2 cellular contexts compared by ENCODE assay signal in genomic region chr22:37752189-37753061, GRCh38.
TF ChIP-seq lines count a peak whose summit lies in the region.

No MANE protein-coding gene starts in this region.

TF ChIP-seq in IMR-90, 13 proteins besides CTCF, POLR2A, EP300 and RAD21:
- TF ChIP-seq NFE2L2 (IDR thresholded peaks at IDR 0.05; ENCODE audit: low read depth, low read length), result 0 out of 2 replicates have a peak, but pooled peaks have one; percentile 2
- TF ChIP-seq FOS (IDR thresholded peaks at IDR 0.05; ENCODE audit: low read depth, low read length), result peak; percentile 40; the same call in 1 of the 2 replicates
- TF ChIP-seq CEBPB (IDR thresholded peaks at IDR 0.05; ENCODE audit: low read depth, low read length), result no peak
- TF ChIP-seq MXI1 (IDR thresholded peaks at IDR 0.05; ENCODE audit: borderline replicate concordance, low read depth, low read length), result peak; percentile 77; the same call in 1 of the 2 replicates
- 0 out of 2 replicates have a peak, but pooled peaks have one; percentile 2 for TF ChIP-seq BHLHE40 (IDR thresholded peaks at IDR 0.05; ENCODE audit: low read depth, low read length)

TF ChIP-seq in GM12891, 5 proteins besides CTCF, POLR2A, EP300 and RAD21:
- no peak for TF ChIP-seq TAF1 (IDR thresholded peaks at IDR 0.05; ENCODE audit: low read depth, low read length)
- no peak for TF ChIP-seq POLR2AphosphoS5 (IDR thresholded peaks at IDR 0.05; ENCODE audit: low read depth, low read length)
- no peak for TF ChIP-seq SPI1 (IDR thresholded peaks at IDR 0.05; ENCODE audit: low read depth, low read length)
- no peak for TF ChIP-seq PAX5 (IDR thresholded peaks at IDR 0.05; ENCODE audit: insufficient read depth, low read length, severe bottlenecking)
- no peak for TF ChIP-seq POU2F2 (IDR thresholded peaks at IDR 0.05; ENCODE audit: low read depth, low read length)
TF ChIP-seq in GM12891: peak in this region for 0.
